Comparison of ENCODE assay signal across 13 cellular contexts in the genomic region with DNA sequence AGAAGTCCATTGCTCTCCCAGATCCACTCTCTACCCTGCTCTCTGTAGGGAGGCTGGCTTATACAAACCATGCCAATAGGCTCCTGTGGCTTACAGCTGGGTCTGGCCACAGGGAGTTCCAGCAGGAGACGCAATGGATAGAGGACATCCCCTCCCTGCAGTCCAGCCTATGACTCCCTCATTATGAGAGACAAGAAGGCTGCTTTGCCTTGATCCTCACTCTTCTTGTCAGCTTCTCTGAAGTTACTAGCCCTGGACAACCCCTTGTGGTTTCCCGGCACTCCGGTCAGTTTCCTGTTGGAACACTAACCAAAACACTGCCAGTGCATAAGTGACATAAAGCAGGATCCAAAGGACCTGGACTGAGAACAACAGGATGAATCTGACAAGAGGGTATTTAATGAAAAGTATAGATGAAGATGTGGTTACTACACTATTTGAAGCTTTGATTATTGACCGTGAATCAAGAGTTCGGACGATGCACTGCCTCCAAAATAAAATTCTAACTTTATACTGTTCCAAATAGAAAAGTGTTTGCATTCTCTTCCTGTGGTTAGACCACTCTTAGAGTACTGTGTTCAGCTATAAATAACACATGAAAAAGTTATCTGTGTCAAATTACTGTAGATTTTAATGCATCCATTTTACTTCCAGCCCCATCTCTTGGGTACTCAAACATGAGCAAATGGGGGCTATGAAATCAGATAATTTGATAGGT. TPM values are rescaled to one million over a fixed set of nuclear protein-coding genes. Genes with fewer than 3 reads are reported as not detected.
DNase-seq lines count a peak whose midpoint lies in the region; ATAC-seq, FAIRE-seq and TF ChIP-seq lines count a peak whose summit lies in the region.
"Had no signal": no experiment of that assay in that cellular context is flagged by ENCODE, and none has a peak within 500 bp of the region (broad histone marks: within the 10 kb centered on the region; RNA-seq: fewer than 3 reads in every experiment).

No MANE protein-coding gene starts in this region.

- in situ Hi-C loops in HepG2 (cut with HindIII; ENCODE audit: extremely low pct_ligation_motif_present, low pct_unique_long_range_greater_than_20kb): no loop called here
- in situ Hi-C loops in transverse colon (cut with MboI; ENCODE audit: low pct_ligation_motif_present in 1 of 4, low pct_unique_long_range_greater_than_20kb in 1 of 4, low sequenced_read_pairs in 3 of 4): no loop called here

- H3K27ac ChIP-seq in right lobe of liver: no peak overlapping the region
- H3K27ac ChIP-seq in HepG2 (ENCODE audit: extremely low read length, insufficient read depth, low read length): no peak overlapping the region
- H3K27ac ChIP-seq in transverse colon: no peak overlapping the region
- H3K27ac ChIP-seq: upper lobe of left lung had no signal

- ATAC-seq in right lobe of liver (peak in 3 of 4 donors; percentile 35 to 56 (median 49)), HepG2 (no peak), GM21367 (IDR thresholded peaks at IDR 0.05; ENCODE audit: unreplicated experiment) (no peak)

- no peak overlapping the region for H3K9ac ChIP-seq in HepG2 (ENCODE audit: insufficient read depth, low read depth, low read length)

- 38% methylated on average over 5 of the region's 6 CpGs for WGBS in right lobe of liver (ENCODE audit: insufficient coverage, low coverage, low lambda C conversion rate, missing lambda C conversion rate)
- 83% methylated on average over 6 of the region's 6 CpGs for WGBS in HepG2 (ENCODE audit: low lambda C conversion rate)
- 28 to 44% methylated on average over 5 to 6 of the region's 6 CpGs for WGBS in transverse colon (ENCODE audit: low coverage in 1 of 2), 2 donors

- CTCF ChIA-PET in HepG2 (lab: Yijun Ruan, JAX; ENCODE audit: low intra/inter-chr PET ratio, low total read pairs): no interaction called here

- DNase-seq in right lobe of liver (no peak), HepG2 (ENCODE audit: low spot score) (no peak), RCC 7860 (ENCODE audit: low spot score) (peak; percentile 58), fibroblast of peridontal ligament (ENCODE audit: extremely low read depth) (peak; percentile 39), transverse colon (no peak), GM19238 (ENCODE audit: insufficient read length, low spot score) (no peak), NCI-H2227 (lab: John Stamatoyannopoulos, UW; ENCODE audit: unreplicated experiment) (no peak)
- DNase-seq: activated B cell treated with CpG ODN at 0.5 μM for 24 hours; posterior cingulate gyrus; stimulated activated CD4-positive, alpha-beta T cell treated with anti-CD3 and anti-CD28 coated beads, Interleukin-1b, Interleukin-23, amount 100 ng/mL, for 48 hours; upper lobe of left lung had no signal

- no peak overlapping the region for H3K4me2 ChIP-seq in HepG2 (ENCODE audit: low read depth, low read length)

- H3K79me2 ChIP-seq in HepG2 (ENCODE audit: insufficient read depth, low read length): no peaks in the 10 kb centered on the region

- intact Hi-C loops in right lobe of liver (cut with DNase I): no loop called here
- intact Hi-C loops in HepG2 (cut with micrococcal nuclease; ENCODE audit: unreplicated experiment): no loop called here
- intact Hi-C loops in transverse colon (cut with DNase I; ENCODE audit: low total_unique reads): no loop called here

- TF ChIP-seq CTCF in right lobe of liver (IDR thresholded peaks at IDR 0.05) (no peak), HepG2 (CRISPR knock-in tag; IDR thresholded peaks at IDR 0.05) (no peak), transverse colon (IDR thresholded peaks at IDR 0.05) (no peak)

- TF ChIP-seq EP300 in HepG2 (IDR thresholded peaks at IDR 0.05; ENCODE audit: low read depth in 2 of 2, low read length in 2 of 2) (no peak), HepG2 (CRISPR knock-in tag; IDR thresholded peaks at IDR 0.05; ENCODE audit: borderline replicate concordance) (no peak), transverse colon (IDR thresholded peaks at IDR 0.05; ENCODE audit: low read depth) (peak; percentile 34)

- H3K4me1 ChIP-seq in right lobe of liver (no peaks in the 10 kb centered on the region), HepG2 (ENCODE audit: insufficient read depth, low read length) (peaks cover 9% of the 10 kb centered on the region), transverse colon (peaks cover 0 to 6% (median 0%) of the 10 kb centered on the region in 4 donors)
- H3K4me1 ChIP-seq: upper lobe of left lung had no signal

- H3K9me3 ChIP-seq in right lobe of liver (no peaks in the 10 kb centered on the region), HepG2 (ENCODE audit: low read length) (no peaks in the 10 kb centered on the region), transverse colon (no peaks in the 10 kb centered on the region)
- H3K9me3 ChIP-seq: upper lobe of left lung had no signal

- no peaks in the 10 kb centered on the region for H3K27me3 ChIP-seq in right lobe of liver
- no peaks in the 10 kb centered on the region for H3K27me3 ChIP-seq in HepG2 (ENCODE audit: control insufficient read depth in 1 of 2, insufficient read depth in 2 of 2, low read length in 2 of 2)
- no peaks in the 10 kb centered on the region for H3K27me3 ChIP-seq in transverse colon
- H3K27me3 ChIP-seq: upper lobe of left lung had no signal

- POLR2A ChIA-PET in HepG2 (lab: Yijun Ruan, JAX): no interaction called here

- H3K4me3 ChIP-seq in right lobe of liver (no peak overlapping the region), HepG2 (replicated peaks in 1 of 3; ENCODE audit: insufficient read depth in 1 of 3, low read depth in 2 of 3, low read length in 3 of 3) (no peak overlapping the region), transverse colon (no peak overlapping the region)
- H3K4me3 ChIP-seq: upper lobe of left lung had no signal

- no peak for TF ChIP-seq RAD21 in HepG2 (CRISPR knock-in tag; IDR thresholded peaks at IDR 0.05)

- no peak for FAIRE-seq in HepG2 (lab: Jason Lieb, UNC)
- peak; percentile 37 for FAIRE-seq in RCC 7860 (lab: Jason Lieb, UNC)
- FAIRE-seq: H1 had no signal

- BruUV-seq in HepG2 (replicated peaks; lab: Mats Ljungman, UMichigan): no TSS peak

- no peak overlapping the region for H2AFZ ChIP-seq in HepG2 (ENCODE audit: low read length)

- no peaks in the 10 kb centered on the region for H4K20me1 ChIP-seq in HepG2 (ENCODE audit: insufficient read depth, low read length)

- no peaks in the 10 kb centered on the region for H3K36me3 ChIP-seq in right lobe of liver
- no peaks in the 10 kb centered on the region for H3K36me3 ChIP-seq in HepG2 (replicated peaks in 1 of 2; ENCODE audit: control insufficient read depth in 1 of 2, insufficient read depth in 2 of 2, low read length in 2 of 2)
- H3K36me3 ChIP-seq in transverse colon: no peaks in the 10 kb centered on the region
- H3K36me3 ChIP-seq: upper lobe of left lung had no signal

- no peak for TF ChIP-seq POLR2A in right lobe of liver (IDR thresholded peaks at IDR 0.05)
- no peak for TF ChIP-seq POLR2A in HepG2 (IDR thresholded peaks at IDR 0.05; ENCODE audit: insufficient read depth in 1 of 2, low read depth in 2 of 2, low read length in 2 of 2)
- TF ChIP-seq POLR2A in transverse colon (IDR thresholded peaks at IDR 0.05): no peak

TF ChIP-seq in HepG2, 621 proteins besides CTCF, POLR2A, EP300 and RAD21 (continues in another document):
- TF ChIP-seq JUN (CRISPR knock-in tag; IDR thresholded peaks at IDR 0.05) (no peak), ATM (IDR thresholded peaks at IDR 0.05; ENCODE audit: borderline replicate concordance) (no peak), ZNF232 (CRISPR knock-in tag; IDR thresholded peaks at IDR 0.05; ENCODE audit: borderline replicate concordance) (no peak), HDAC1 (CRISPR knock-in tag; IDR thresholded peaks at IDR 0.05) (no peak), ZSCAN29 (CRISPR knock-in tag; conservative IDR thresholded peaks at IDR 0.05) (no peak), ZBTB42 (CRISPR knock-in tag; IDR thresholded peaks at IDR 0.05) (no peak), CBX5 (CRISPR knock-in tag; IDR thresholded peaks at IDR 0.05; ENCODE audit: borderline replicate concordance) (no peak), KLF12 (CRISPR knock-in tag; IDR thresholded peaks at IDR 0.05; ENCODE audit: borderline replicate concordance) (no peak), MAFK (conservative IDR thresholded peaks at IDR 0.05 in 1 of 2, IDR thresholded peaks at IDR 0.05 in 1 of 2; ENCODE audit: low read length in 2 of 2) (no peak), TCF12 (IDR thresholded peaks at IDR 0.05) (no peak), TCF12 (CRISPR knock-in tag; IDR thresholded peaks at IDR 0.05) (no peak), SRSF9 (IDR thresholded peaks at IDR 0.05; ENCODE audit: borderline replicate concordance, insufficient read depth, low read depth, low read length, poor library complexity, severe bottlenecking) (no peak), MBNL3 (CRISPR knock-in tag; conservative IDR thresholded peaks at IDR 0.05) (no peak), FOXA1 (IDR thresholded peaks at IDR 0.05) (no peak), FOXA1 (CRISPR knock-in tag; IDR thresholded peaks at IDR 0.05) (no peak)

RNA-seq across cellular contexts. Expression of a gene that starts 32.7 kb away (rescaled TPM):
- 10 to 100 TPM in 5 of 6 experiments, 1 to 10 TPM in 1; 9.5 to 13.8 (median 10.5) TPM for total RNA-seq in right lobe of liver
- total RNA-seq in HepG2 (2016; rRNA removed; fragmentation: Illumina TruSeq; extraction: Trizol): 16.4 and 20.9 TPM in 2 replicates
- 1.9 and 2.8 TPM in 2 replicates for total RNA-seq in HepG2 (2016; cell fraction: cytosol; rRNA removed; fragmentation: Illumina TruSeq; extraction: Trizol; ENCODE audit: low read depth)
- 15.5 and 17.4 TPM in 2 replicates for total RNA-seq in HepG2 (2016; cell fraction: insoluble cytoplasmic fraction; rRNA removed; fragmentation: Illumina TruSeq; extraction: Trizol)
- 3.4 and 4.4 TPM in 2 replicates for total RNA-seq in HepG2 (2016; cell fraction: membrane; rRNA removed; fragmentation: Illumina TruSeq; extraction: Trizol)
- 41.1 and 42.9 TPM in 2 replicates for total RNA-seq in HepG2 (2016; cell fraction: nucleus; rRNA removed; fragmentation: Illumina TruSeq; extraction: Trizol)
- 5.4 and 6.3 TPM in 2 replicates for polyA plus RNA-seq in HepG2 (2011; rRNA removed)
- 2.3 and 3.2 TPM in 2 replicates for polyA plus RNA-seq in HepG2 (2011; cell fraction: cytosol; rRNA removed)
- polyA plus RNA-seq in HepG2 (2011; cell fraction: nucleus; rRNA removed): 7.5 and 11.7 TPM in 2 replicates
- 10.0 and 14.3 TPM in 2 replicates for polyA plus RNA-seq in HepG2 (2012)
- 0.93 and 1.4 TPM in 2 replicates for polyA plus RNA-seq in HepG2 (2016; cell fraction: cytosol; fragmentation: Illumina TruSeq; extraction: Trizol; ENCODE audit: low read depth)
- polyA plus RNA-seq in HepG2 (2016; cell fraction: insoluble cytoplasmic fraction; fragmentation: Illumina TruSeq; extraction: Trizol; ENCODE audit: low read depth): 45.1 and 46.0 TPM in 2 replicates
- 2.0 and 2.8 TPM in 2 replicates for polyA plus RNA-seq in HepG2 (2016; cell fraction: membrane; fragmentation: Illumina TruSeq; extraction: Trizol; ENCODE audit: low read depth)
- polyA plus RNA-seq in HepG2 (2016; cell fraction: nucleus; fragmentation: Illumina TruSeq; extraction: Trizol; ENCODE audit: insufficient read depth, low read depth): 47.9 and 52.0 TPM in 2 replicates
- 6.1 and 10.5 TPM in 2 replicates for polyA minus RNA-seq in HepG2 (2011; rRNA and poly(A)+ RNA removed; ENCODE audit: low replicate concordance)
- 2.5 and 3.4 TPM in 2 replicates for polyA minus RNA-seq in HepG2 (2011; cell fraction: cytosol; rRNA and poly(A)+ RNA removed)
- 96.4 and 101 TPM in 2 replicates for polyA minus RNA-seq in HepG2 (2011; cell fraction: nucleus; rRNA and poly(A)+ RNA removed)
- 10 to 100 TPM; 32.4 to 59.1 (median 39.9) TPM for total RNA-seq in transverse colon

Comparison
In these comparisons a context has a peak if more than half of its experiments do, and no peak if none do; other contexts are left out.
1. ATAC-seq: peak in right lobe of liver (3 of 4); none in HepG2 (single experiment) and GM21367 (single experiment).
2. DNase-seq: peak in RCC 7860 (single experiment) and fibroblast of peridontal ligament (single experiment); none in right lobe of liver (0 of 3), HepG2 (single experiment), transverse colon (single experiment), GM19238 (single experiment) and NCI-H2227 (single experiment).